ENCODE assay signal across 9 cellular contexts in genomic region chr15:77634266-77634962, GRCh38. TPM values are rescaled to one million over a fixed set of nuclear protein-coding genes. Genes with fewer than 3 reads are reported as not detected.
DNase-seq lines count a peak whose midpoint lies in the region; ATAC-seq and TF ChIP-seq lines count a peak whose summit lies in the region.
"Had no signal": no experiment of that assay in that cellular context is flagged by ENCODE, and none has a peak within 500 bp of the region (broad histone marks: within the 10 kb centered on the region; RNA-seq: fewer than 3 reads in every experiment).

No MANE protein-coding gene starts in this region.

- no peaks in the 10 kb centered on the region for H3K36me3 ChIP-seq in IMR-90 (ENCODE audit: control insufficient read depth, insufficient read depth, low read length)

- 5% methylated on average over 4 of the region's 34 CpGs; no CpG with 5 or more reads in 1 of the 2 experiments for WGBS in IMR-90 (ENCODE audit: extremely low coverage in 2 of 2, insufficient read length in 1 of 2), 2 experiments

- H2AK9ac ChIP-seq in IMR-90 (replicated peaks; ENCODE audit: low read depth, low read length, poor library complexity): peak overlapping the region; percentile 42

- H2AK5ac ChIP-seq in IMR-90 (ENCODE audit: low read depth, low read length): no peak overlapping the region

- in situ Hi-C loops in IMR-90 (cut with MboI; ENCODE audit: low sequenced_read_pairs): no loop called here
- in situ Hi-C loops in astrocyte of the spinal cord (cut with HindIII; ENCODE audit: low sequenced_read_pairs): no loop called here

- CTCF ChIA-PET in IMR-90 (lab: Yijun Ruan, JAX): interaction anchor here (1.4 to 2.6 kb wide), 3 partner anchors 9 to 241 kb away, joined by 4 to 19 read pairs (median 10); no protein-coding TSS in a partner anchor

- no peak overlapping the region for H3K14ac ChIP-seq in IMR-90 (replicated peaks; ENCODE audit: low read depth, low read length)

- dilution Hi-C loops in IMR-90 (cut with HindIII; ENCODE audit: low sequenced_read_pairs, unreplicated experiment): no loop called here

- H3K4me3 ChIP-seq in IMR-90 (ENCODE audit: insufficient read depth, low read depth, low read length): no peak overlapping the region
- no peak overlapping the region for H3K4me3 ChIP-seq in astrocyte of the spinal cord (ENCODE audit: low read depth, low read length)

- H4K5ac ChIP-seq in IMR-90 (ENCODE audit: low read depth, low read length): no peak overlapping the region

- H4K20me1 ChIP-seq in IMR-90 (ENCODE audit: insufficient read depth, low read length): 0 out of 2 replicates have a peak, but pooled peaks cover 4% of the 10 kb centered on the region

- H3K18ac ChIP-seq in IMR-90 (ENCODE audit: low read depth, low read length): no peak overlapping the region

- POLR2A ChIA-PET in IMR-90 (lab: Charles Lee; ENCODE audit: unreplicated experiment): no interaction called here

- peak; percentile 44 for TF ChIP-seq CTCF in IMR-90 (conservative IDR thresholded peaks at IDR 0.05; ENCODE audit: low read depth, low read length)
- TF ChIP-seq CTCF in astrocyte of the spinal cord (IDR thresholded peaks at IDR 0.05; ENCODE audit: low read depth, low read length): peak; percentile 66

- H3K9ac ChIP-seq in IMR-90 (ENCODE audit: low read depth, low read length): no peak overlapping the region

- TF ChIP-seq RAD21 in IMR-90 (IDR thresholded peaks at IDR 0.05; ENCODE audit: low read length): 0 out of 2 replicates have a peak, but pooled peaks have one; percentile 4

- no peak overlapping the region for H3K56ac ChIP-seq in IMR-90 (ENCODE audit: extremely low read depth, insufficient read depth, low read length)

- no peak for TF ChIP-seq POLR2A in IMR-90 (IDR thresholded peaks at IDR 0.05; ENCODE audit: low read depth, low read length)

- ATAC-seq in IMR-90 (ENCODE audit: low read depth): no peak
- ATAC-seq in HG03571 (IDR thresholded peaks at IDR 0.05; ENCODE audit: unreplicated experiment): no peak
- no peak for ATAC-seq in GM21381 (IDR thresholded peaks at IDR 0.05; ENCODE audit: unreplicated experiment)

- no peak overlapping the region for H2AFZ ChIP-seq in IMR-90 (replicated peaks; ENCODE audit: low read length, poor library complexity)

- H3K79me1 ChIP-seq in IMR-90 (ENCODE audit: low read depth in 1 of 2, low read length in 2 of 2): no peaks in the 10 kb centered on the region

- H4K8ac ChIP-seq in IMR-90 (ENCODE audit: low read depth in 2 of 2, low read length in 2 of 2): no peak overlapping the region

- intact Hi-C loops in IMR-90 (cut with micrococcal nuclease): loop anchor here (5.0 kb wide), 1 partner anchor 517 kb away; no protein-coding TSS in a partner anchor

- H3K4ac ChIP-seq in IMR-90 (ENCODE audit: low read depth, low read length): no peak overlapping the region

- no peak overlapping the region for H3K23ac ChIP-seq in IMR-90 (ENCODE audit: low read depth, low read length)

- H2BK20ac ChIP-seq in IMR-90 (ENCODE audit: low read depth, low read length): no peak overlapping the region

- DNase-seq in D341Med (ENCODE audit: low spot score) (peak; percentile 76), IMR-90 (peak; percentile 38), T-helper 2 cell (peak in 3 of 5 experiments; percentile 18 to 58 (median 49)), astrocyte of the spinal cord (ENCODE audit: low read depth, low spot score) (peak; percentile 29), inferior parietal cortex (ENCODE audit: extremely low spot score) (peak; percentile 70)
- peak; percentile 70 for DNase-seq in stimulated activated CD4-positive, alpha-beta T cell treated with anti-CD3 and anti-CD28 coated beads, Interleukin-1b, Interleukin-23, amount 100 ng/mL, for 48 hours

- no peak overlapping the region for H3K27ac ChIP-seq in IMR-90 (ENCODE audit: insufficient read depth, low read length)

- H3K9me1 ChIP-seq in IMR-90 (ENCODE audit: insufficient read depth, low read length): no peaks in the 10 kb centered on the region

- no peak overlapping the region for H2BK15ac ChIP-seq in IMR-90 (ENCODE audit: low read depth, low read length)

- no peak overlapping the region for H2BK120ac ChIP-seq in IMR-90 (ENCODE audit: low read depth, low read length)

- no peak overlapping the region for H4K91ac ChIP-seq in IMR-90 (ENCODE audit: insufficient read depth, low read depth, low read length)

- no TSS peak for BruUV-seq in IMR-90 (replicated peaks; lab: Mats Ljungman, UMichigan)

- no peak overlapping the region for H3K4me2 ChIP-seq in IMR-90 (ENCODE audit: low read depth, low read length)

- no peaks in the 10 kb centered on the region for H3K9me3 ChIP-seq in IMR-90 (ENCODE audit: control insufficient read depth, insufficient read depth, low read length)

- peaks cover 3% of the 10 kb centered on the region; the same call in 1 of the 2 replicates for H3K4me1 ChIP-seq in IMR-90 (ENCODE audit: control insufficient read depth, insufficient read depth, low read length)

- peaks cover 86% of the 10 kb centered on the region for H3K27me3 ChIP-seq in IMR-90 (ENCODE audit: control insufficient read depth, insufficient read depth, low read length)

- no peak overlapping the region for H2BK5ac ChIP-seq in IMR-90 (ENCODE audit: low read depth, low read length, poor library complexity, severe bottlenecking)

TF ChIP-seq in IMR-90, 13 proteins besides CTCF, POLR2A, EP300 and RAD21:
- TF ChIP-seq SMC3 (IDR thresholded peaks at IDR 0.05; ENCODE audit: low read depth, low read length) (peak; percentile 21; the same call in 1 of the 2 replicates), NFE2L2 (IDR thresholded peaks at IDR 0.05; ENCODE audit: low read depth, low read length) (no peak)

RNA-seq across cellular contexts. Expression of gene LINGO1, which starts 1.7 kb away (rescaled TPM):
- total RNA-seq in IMR-90 (2012; rRNA removed): not detected in 2 replicates
- polyA plus RNA-seq in IMR-90 (2012; rRNA removed): 0.05 and 0.13 TPM in 2 replicates
- 0.14 TPM in 1 of 2 replicates, not detected in the other for polyA plus RNA-seq in IMR-90 (2012; cell fraction: cytosol; rRNA removed)
- 0.04 TPM in 1 of 2 replicates, not detected in the other for polyA plus RNA-seq in IMR-90 (2012; cell fraction: nucleus; rRNA removed; ENCODE audit: low replicate concordance)
- total RNA-seq: T-helper 2 cell treated with Interferon-gamma antibody and Interleukin-4, amounts not matched to agents 100 ng/mL and 5 ng/mL, for 36 hours had no signal
